Comparison of ENCODE assay signal across 16 cellular contexts in genomic region chr7:158766570-158767281, GRCh38.
DNase-seq lines count a peak whose midpoint lies in the region; ATAC-seq lines count a peak whose summit lies in the region.
"Had no signal": no experiment of that assay in that cellular context is flagged by ENCODE, and none has a peak within 500 bp of the region (broad histone marks: within the 10 kb centered on the region; RNA-seq: fewer than 3 reads in every experiment).

No MANE protein-coding gene starts in this region.

- H3K4me3 Mint-ChIP-seq in activated naive CD8-positive, alpha-beta T cell, result no peak overlapping the region
- H3K4me3 Mint-ChIP-seq in activated naive CD8-positive, alpha-beta T cell treated with anti-CD3 and anti-CD28 coated beads for 36 hours, result no peak overlapping the region
- H3K4me3 Mint-ChIP-seq in activated CD8-positive, alpha-beta T cell treated with anti-CD3 and anti-CD28 coated beads, Interleukin-2, amount 10 ng/mL, durations not matched to agents 7 days and 5 days, result no peak overlapping the region
- no peak overlapping the region for H3K4me3 Mint-ChIP-seq in stimulated activated naive CD8-positive, alpha-beta T cell treated with anti-CD3 and anti-CD28 coated beads, Interleukin-15, amount 100 ng/mL, for 72 hours
- H3K4me3 Mint-ChIP-seq: activated B cell treated with CpG ODN at 0.5 μM for 24 hours had no signal

- ATAC-seq in GM21423 (IDR thresholded peaks at IDR 0.05; ENCODE audit: unreplicated experiment), result peak; percentile 75
- ATAC-seq in activated CD8-positive, alpha-beta T cell treated with anti-CD3 and anti-CD28 coated beads, Interleukin-2, amount 10 ng/mL, durations not matched to agents 7 days and 5 days, result no peak
- ATAC-seq in stimulated activated naive CD8-positive, alpha-beta T cell treated with anti-CD3 and anti-CD28 coated beads, Interleukin-15, amount 100 ng/mL, for 72 hours, result no peak
- ATAC-seq: left lobe of liver, Right ventricle myocardium inferior had no signal

- peaks cover 7% of the 10 kb centered on the region for H3K4me1 Mint-ChIP-seq in activated naive CD8-positive, alpha-beta T cell (ENCODE audit: low read depth)
- peaks cover 15% of the 10 kb centered on the region for H3K4me1 Mint-ChIP-seq in activated naive CD8-positive, alpha-beta T cell treated with anti-CD3 and anti-CD28 coated beads for 36 hours
- H3K4me1 Mint-ChIP-seq in activated CD8-positive, alpha-beta T cell treated with anti-CD3 and anti-CD28 coated beads, Interleukin-2, amount 10 ng/mL, durations not matched to agents 7 days and 5 days (ENCODE audit: low read depth), result peaks cover 12% of the 10 kb centered on the region
- peaks cover 37% of the 10 kb centered on the region for H3K4me1 Mint-ChIP-seq in stimulated activated naive CD8-positive, alpha-beta T cell treated with anti-CD3 and anti-CD28 coated beads, Interleukin-15, amount 100 ng/mL, for 72 hours
- H3K4me1 Mint-ChIP-seq: activated B cell treated with CpG ODN at 0.5 μM for 24 hours had no signal

- no peaks in the 10 kb centered on the region for H3K27me3 Mint-ChIP-seq in activated naive CD8-positive, alpha-beta T cell
- no peaks in the 10 kb centered on the region for H3K27me3 Mint-ChIP-seq in activated naive CD8-positive, alpha-beta T cell treated with anti-CD3 and anti-CD28 coated beads for 36 hours
- H3K27me3 Mint-ChIP-seq in activated CD8-positive, alpha-beta T cell treated with anti-CD3 and anti-CD28 coated beads, Interleukin-2, amount 10 ng/mL, durations not matched to agents 7 days and 5 days (ENCODE audit: low read depth), result no peaks in the 10 kb centered on the region
- H3K27me3 Mint-ChIP-seq in stimulated activated naive CD8-positive, alpha-beta T cell treated with anti-CD3 and anti-CD28 coated beads, Interleukin-15, amount 100 ng/mL, for 72 hours, result no peaks in the 10 kb centered on the region
- H3K27me3 Mint-ChIP-seq: activated B cell treated with CpG ODN at 0.5 μM for 24 hours had no signal

- peaks cover 9% of the 10 kb centered on the region for H3K36me3 Mint-ChIP-seq in activated naive CD8-positive, alpha-beta T cell
- peaks cover 17% of the 10 kb centered on the region for H3K36me3 Mint-ChIP-seq in activated naive CD8-positive, alpha-beta T cell treated with anti-CD3 and anti-CD28 coated beads for 36 hours
- H3K36me3 Mint-ChIP-seq in activated CD8-positive, alpha-beta T cell treated with anti-CD3 and anti-CD28 coated beads, Interleukin-2, amount 10 ng/mL, durations not matched to agents 7 days and 5 days (ENCODE audit: low read depth), result peaks cover 48% of the 10 kb centered on the region

- CTCF ChIA-PET in activated CD8-positive, alpha-beta T cell treated with anti-CD3 and anti-CD28 coated beads, Interleukin-2, amount 10 ng/mL, durations not matched to agents 7 days and 5 days (lab: Charles Lee), result interaction anchor here (0.8 to 1.2 kb wide), 4 partner anchors 9 to 211 kb away, joined by 3 to 5 read pairs (median 4); no protein-coding TSS in a partner anchor

- peak overlapping the region; percentile 72 for H3K27ac Mint-ChIP-seq in activated naive CD8-positive, alpha-beta T cell
- H3K27ac Mint-ChIP-seq in activated naive CD8-positive, alpha-beta T cell treated with anti-CD3 and anti-CD28 coated beads for 36 hours, result no peak overlapping the region
- peak overlapping the region; percentile 32 for H3K27ac Mint-ChIP-seq in activated CD8-positive, alpha-beta T cell treated with anti-CD3 and anti-CD28 coated beads, Interleukin-2, amount 10 ng/mL, durations not matched to agents 7 days and 5 days
- H3K27ac Mint-ChIP-seq in stimulated activated naive CD8-positive, alpha-beta T cell treated with anti-CD3 and anti-CD28 coated beads, Interleukin-15, amount 100 ng/mL, for 72 hours, result peak overlapping the region; percentile 44 to 65
- H3K27ac Mint-ChIP-seq: activated B cell treated with CpG ODN at 0.5 μM for 24 hours had no signal

- DNase-seq in activated naive CD8-positive, alpha-beta T cell treated with anti-CD3 and anti-CD28 coated beads for 36 hours, result no peak
- no peak for DNase-seq in activated CD8-positive, alpha-beta T cell treated with anti-CD3 and anti-CD28 coated beads, Interleukin-2, amount 10 ng/mL, durations not matched to agents 7 days and 5 days
- DNase-seq in stimulated activated naive CD8-positive, alpha-beta T cell treated with anti-CD3 and anti-CD28 coated beads, Interleukin-15, amount 100 ng/mL, for 72 hours, result no peak
- DNase-seq in effector CD8-positive, alpha-beta T cell (lab: John Stamatoyannopoulos, UW), result no peak
- no peak for DNase-seq in glomerular visceral epithelial cell (ENCODE audit: extremely low spot score)
- DNase-seq in stimulated activated CD4-positive, alpha-beta T cell treated with anti-CD3 and anti-CD28 coated beads, Interleukin-12 subunit alpha, Interleukin-12 subunit beta, amount 100 ng/mL, for 4 hours, result no peak
- DNase-seq: activated B cell treated with CpG ODN at 0.5 μM for 24 hours; activated CD8-positive, alpha-beta memory T cell treated with anti-CD3 and anti-CD28 coated beads, Interleukin-2, amount 50 U/mL, for 48 hours; dermis blood vessel endothelial cell; MM.1S; NCI-H1694 treated with DMSO at 0.1 percent for 48 hours; uterus had no signal

- no peaks in the 10 kb centered on the region for H3K9me3 Mint-ChIP-seq in activated naive CD8-positive, alpha-beta T cell (ENCODE audit: low read depth)
- no peaks in the 10 kb centered on the region for H3K9me3 Mint-ChIP-seq in activated naive CD8-positive, alpha-beta T cell treated with anti-CD3 and anti-CD28 coated beads for 36 hours
- H3K9me3 Mint-ChIP-seq in activated CD8-positive, alpha-beta T cell treated with anti-CD3 and anti-CD28 coated beads, Interleukin-2, amount 10 ng/mL, durations not matched to agents 7 days and 5 days (ENCODE audit: insufficient read depth), result no peaks in the 10 kb centered on the region
- H3K9me3 Mint-ChIP-seq in stimulated activated naive CD8-positive, alpha-beta T cell treated with anti-CD3 and anti-CD28 coated beads, Interleukin-15, amount 100 ng/mL, for 72 hours, result no peaks in the 10 kb centered on the region
- H3K9me3 Mint-ChIP-seq: activated B cell treated with CpG ODN at 0.5 μM for 24 hours had no signal

- POLR2A ChIA-PET in activated CD8-positive, alpha-beta T cell treated with anti-CD3 and anti-CD28 coated beads, Interleukin-2, amount 10 ng/mL, durations not matched to agents 7 days and 5 days (lab: Charles Lee), result interaction anchor here (0.5 to 1.9 kb wide), 3 partner anchors 63 to 142 kb away, joined by 3 to 4 read pairs (median 3); partner anchors contain the start of gene ESYT2
